In the genomic region with DNA sequence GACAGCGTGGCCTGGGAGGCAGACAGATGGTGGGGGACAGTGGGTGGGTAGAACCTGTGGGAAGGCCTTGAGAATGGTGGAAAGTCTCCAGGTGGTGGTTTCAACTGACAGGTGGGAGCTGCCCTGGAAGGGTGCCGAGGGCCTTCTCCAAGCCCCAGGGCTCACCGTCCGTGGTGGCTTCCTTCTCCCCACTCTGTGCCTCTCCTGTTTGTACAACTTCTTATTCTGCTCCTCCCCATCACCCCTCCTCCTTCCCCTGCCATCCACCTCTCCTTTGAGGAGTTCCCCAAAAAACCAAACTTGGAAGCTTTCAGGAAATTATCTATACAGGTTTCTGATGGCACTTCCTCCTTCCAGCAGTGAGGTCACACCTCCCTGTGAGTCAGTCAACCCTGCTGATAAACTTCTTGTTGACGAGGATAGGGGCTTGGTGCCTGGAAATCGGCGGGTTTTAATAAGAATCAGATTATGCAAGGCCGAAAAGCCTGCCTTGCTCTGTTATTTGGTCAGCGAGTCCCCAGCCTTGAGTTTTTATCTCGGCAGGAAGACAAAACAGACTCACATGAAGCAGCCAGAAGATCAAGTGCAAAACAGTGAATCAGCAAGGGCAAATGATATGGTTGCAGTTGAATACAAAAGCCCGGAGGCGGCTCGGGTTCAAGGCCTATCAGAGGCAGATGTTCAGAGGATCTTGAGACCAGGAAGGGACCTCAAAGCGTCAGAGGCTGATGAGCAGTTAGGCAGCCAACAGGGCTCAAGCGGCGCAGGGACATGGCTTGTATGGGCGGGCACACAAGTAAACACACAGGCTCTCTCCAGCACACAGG, we compare ENCODE assay signal across 8 cellular contexts. TPM values are rescaled to one million over a fixed set of nuclear protein-coding genes. Genes with fewer than 3 reads are reported as not detected.
DNase-seq lines count a peak whose midpoint lies in the region; ATAC-seq and TF ChIP-seq lines count a peak whose summit lies in the region.

No MANE protein-coding gene starts in this region.

- H3K4me3 Mint-ChIP-seq in activated CD4-positive, alpha-beta T cell treated with anti-CD3 and anti-CD28 coated beads, Interleukin-2, amount 10 ng/mL, durations not matched to agents 24 days and 14 days, result no peak overlapping the region
- H3K4me3 Mint-ChIP-seq in activated CD4-positive, alpha-beta memory T cell treated with anti-CD3 and anti-CD28 coated beads, Interleukin-2, amount 10 ng/mL, durations not matched to agents 7 days and 5 days, result no peak overlapping the region

- H3K27me3 Mint-ChIP-seq in activated CD4-positive, alpha-beta T cell treated with anti-CD3 and anti-CD28 coated beads, Interleukin-2, amount 10 ng/mL, durations not matched to agents 24 days and 14 days, result no peaks in the 10 kb centered on the region
- H3K27me3 Mint-ChIP-seq in activated CD4-positive, alpha-beta memory T cell treated with anti-CD3 and anti-CD28 coated beads, Interleukin-2, amount 10 ng/mL, durations not matched to agents 7 days and 5 days, result no peaks in the 10 kb centered on the region

- DNase-seq in activated CD4-positive, alpha-beta T cell treated with anti-CD3 and anti-CD28 coated beads, Interleukin-2, amount 10 ng/mL, durations not matched to agents 24 days and 14 days, result no peak
- DNase-seq in activated CD4-positive, alpha-beta T cell treated with anti-CD3 and anti-CD28 coated beads for 1 hour, result no peak
- no peak for DNase-seq in activated CD4-positive, alpha-beta memory T cell treated with anti-CD3 and anti-CD28 coated beads, Interleukin-2, amount 10 ng/mL, durations not matched to agents 7 days and 5 days
- DNase-seq in left ventricle myocardium superior, result peak; percentile 67
- peak; percentile 88 for DNase-seq in testis
- DNase-seq in NCI-H82 (lab: John Stamatoyannopoulos, UW), result no peak
- DNase-seq in NCI-H1105 (lab: John Stamatoyannopoulos, UW), result no peak
- no peak for DNase-seq in COLO829 (ENCODE audit: low spot score)

- POLR2A ChIA-PET in activated CD4-positive, alpha-beta memory T cell treated with anti-CD3 and anti-CD28 coated beads, Interleukin-2, amount 10 ng/mL, durations not matched to agents 7 days and 5 days (lab: Charles Lee), result no interaction called here

- H3K4me1 Mint-ChIP-seq in activated CD4-positive, alpha-beta T cell treated with anti-CD3 and anti-CD28 coated beads, Interleukin-2, amount 10 ng/mL, durations not matched to agents 24 days and 14 days, result peaks cover 40% of the 10 kb centered on the region
- peaks cover 51% of the 10 kb centered on the region for H3K4me1 Mint-ChIP-seq in activated CD4-positive, alpha-beta memory T cell treated with anti-CD3 and anti-CD28 coated beads, Interleukin-2, amount 10 ng/mL, durations not matched to agents 7 days and 5 days

- no peaks in the 10 kb centered on the region for H3K9me3 Mint-ChIP-seq in activated CD4-positive, alpha-beta T cell treated with anti-CD3 and anti-CD28 coated beads, Interleukin-2, amount 10 ng/mL, durations not matched to agents 24 days and 14 days
- H3K9me3 Mint-ChIP-seq in activated CD4-positive, alpha-beta memory T cell treated with anti-CD3 and anti-CD28 coated beads, Interleukin-2, amount 10 ng/mL, durations not matched to agents 7 days and 5 days, result no peaks in the 10 kb centered on the region

- WGBS in testis, 2 donors, result 34 to 54% methylated on average over 17 of the region's 17 CpGs

- peak overlapping the region; percentile 82 for H3K27ac Mint-ChIP-seq in activated CD4-positive, alpha-beta T cell treated with anti-CD3 and anti-CD28 coated beads, Interleukin-2, amount 10 ng/mL, durations not matched to agents 24 days and 14 days
- peak overlapping the region; percentile 78 for H3K27ac Mint-ChIP-seq in activated CD4-positive, alpha-beta memory T cell treated with anti-CD3 and anti-CD28 coated beads, Interleukin-2, amount 10 ng/mL, durations not matched to agents 7 days and 5 days

- no peak for TF ChIP-seq POLR2A in testis (IDR thresholded peaks at IDR 0.05)

- intact Hi-C loops in activated CD4-positive, alpha-beta T cell treated with anti-CD3 and anti-CD28 coated beads, Interleukin-2, amount 10 ng/mL, durations not matched to agents 24 days and 14 days (cut with micrococcal nuclease), result no loop called here
- intact Hi-C loops in left ventricle myocardium superior (cut with micrococcal nuclease) (no loop called here), testis (cut with DNase I; ENCODE audit: low total_unique reads) (no loop called here)

- H3K4me1 ChIP-seq in testis, result peaks cover 67% of the 10 kb centered on the region

- no peak overlapping the region for H3K4me3 ChIP-seq in testis

- peak; percentile 62 for ATAC-seq in left ventricle myocardium superior

- peak overlapping the region; percentile 83 to 92 for H3K27ac ChIP-seq in testis

- no peaks in the 10 kb centered on the region for H3K27me3 ChIP-seq in testis

- CTCF ChIA-PET in activated CD4-positive, alpha-beta memory T cell treated with anti-CD3 and anti-CD28 coated beads, Interleukin-2, amount 10 ng/mL, durations not matched to agents 7 days and 5 days (lab: Charles Lee), result no interaction called here

- no peaks in the 10 kb centered on the region for H3K36me3 ChIP-seq in testis (ENCODE audit: low read depth, missing control alignments)

- no peak for TF ChIP-seq CTCF in testis (IDR thresholded peaks at IDR 0.05)

- no peaks in the 10 kb centered on the region for H3K9me3 ChIP-seq in testis

- H3K36me3 Mint-ChIP-seq in activated CD4-positive, alpha-beta T cell treated with anti-CD3 and anti-CD28 coated beads, Interleukin-2, amount 10 ng/mL, durations not matched to agents 24 days and 14 days (ENCODE audit: low read depth), result peaks cover 36% of the 10 kb centered on the region
- peaks cover 48% of the 10 kb centered on the region for H3K36me3 Mint-ChIP-seq in activated CD4-positive, alpha-beta memory T cell treated with anti-CD3 and anti-CD28 coated beads, Interleukin-2, amount 10 ng/mL, durations not matched to agents 7 days and 5 days (ENCODE audit: low read depth)

RNA-seq across cellular contexts. Expression of a gene that starts 9.5 kb away (rescaled TPM):
- 12.3 and 13.3 TPM in 2 replicates for total RNA-seq in activated CD4-positive, alpha-beta T cell treated with anti-CD3 and anti-CD28 coated beads, Interleukin-2, amount 10 ng/mL, durations not matched to agents 24 days and 14 days
- 1 to 10 TPM; 7.4 to 8.5 TPM for total RNA-seq in activated CD4-positive, alpha-beta memory T cell treated with anti-CD3 and anti-CD28 coated beads, Interleukin-2, amount 10 ng/mL, durations not matched to agents 7 days and 5 days
- total RNA-seq in left ventricle myocardium superior, result 45.4 TPM
- total RNA-seq in testis, result 100 to 1,000 TPM; 212 to 221 TPM
- 102 TPM for polyA plus RNA-seq in testis (ENCODE audit: insufficient read depth, low read depth, low replicate concordance)

RNA-seq across cellular contexts. Expression of a gene that starts 42.1 kb away (rescaled TPM):
- 36.0 and 40.2 TPM in 2 replicates for total RNA-seq in activated CD4-positive, alpha-beta T cell treated with anti-CD3 and anti-CD28 coated beads, Interleukin-2, amount 10 ng/mL, durations not matched to agents 24 days and 14 days
- 10 to 100 TPM; 34.5 to 35.8 TPM for total RNA-seq in activated CD4-positive, alpha-beta memory T cell treated with anti-CD3 and anti-CD28 coated beads, Interleukin-2, amount 10 ng/mL, durations not matched to agents 7 days and 5 days
- total RNA-seq in left ventricle myocardium superior, result 11.1 TPM
- 10 to 100 TPM; 16.9 to 20.9 TPM for total RNA-seq in testis
- 16.8 TPM for polyA plus RNA-seq in testis (ENCODE audit: insufficient read depth, low read depth, low replicate concordance)

Comparison
In these comparisons a context has a peak if more than half of its experiments do, and no peak if none do; other contexts are left out.
1. DNase-seq: peak in left ventricle myocardium superior (single experiment) and testis (single experiment); none in activated CD4-positive, alpha-beta T cell treated with anti-CD3 and anti-CD28 coated beads, Interleukin-2, amount 10 ng/mL, durations not matched to agents 24 days and 14 days (single experiment), activated CD4-positive, alpha-beta T cell treated with anti-CD3 and anti-CD28 coated beads for 1 hour (single experiment), activated CD4-positive, alpha-beta memory T cell treated with anti-CD3 and anti-CD28 coated beads, Interleukin-2, amount 10 ng/mL, durations not matched to agents 7 days and 5 days (single experiment), NCI-H82 (single experiment), NCI-H1105 (single experiment) and COLO829 (single experiment).